In genomic region chr6:169028343-169028742, GRCh38 we compare ENCODE assay signal across 23 cellular contexts.
DNase-seq lines count a peak whose midpoint lies in the region; ATAC-seq and TF ChIP-seq lines count a peak whose summit lies in the region.
"Had no signal": no experiment of that assay in that cellular context is flagged by ENCODE, and none has a peak within 500 bp of the region (broad histone marks: within the 10 kb centered on the region; RNA-seq: fewer than 3 reads in every experiment).

No MANE protein-coding gene starts in this region.

- no peaks in the 10 kb centered on the region for H3K79me2 ChIP-seq in Karpas-422 (ENCODE audit: low read length)

- H3K27ac ChIP-seq in Karpas-422 (ENCODE audit: low read length) (no peak overlapping the region), gastroesophageal sphincter (no peak overlapping the region), dorsolateral prefrontal cortex (no peak overlapping the region)
- H3K27ac ChIP-seq: KMS-11, PC-9 had no signal

- peak; percentile 21 for DNase-seq in NCI-H345 (lab: John Stamatoyannopoulos, UW)
- no peak for DNase-seq in NCI-H345 treated with DMSO at 0.1 percent for 48 hours (lab: John Stamatoyannopoulos, UW; ENCODE audit: unreplicated experiment)
- peak; percentile 54 for DNase-seq in Karpas-422
- peak; percentile 39 for DNase-seq in NCI-H526 treated with DMSO at 0.1 percent for 48 hours (lab: John Stamatoyannopoulos, UW)
- DNase-seq in NCI-H2081 treated with DMSO at 0.1 percent for 48 hours (lab: John Stamatoyannopoulos, UW), result no peak
- no peak for DNase-seq in dorsolateral prefrontal cortex
- no peak for DNase-seq in occipital lobe (lab: John Stamatoyannopoulos, UW)
- DNase-seq: 8988T; ACHN; BE2C; CD8-positive, alpha-beta memory T cell; DMS 273 treated with DMSO at 0.1 percent for 48 hours; DMS79 treated with DMSO at 0.1 percent for 48 hours; GF-D8; HCEC 1CT; NCI-H2029; NCI-H226; NCI-H524; PC-9; Right ventricle myocardium superior; T-helper 17 cell had no signal

- TF ChIP-seq POLR2A in gastroesophageal sphincter (IDR thresholded peaks at IDR 0.05), result no peak

- H4K20me1 ChIP-seq in Karpas-422 (ENCODE audit: insufficient read depth, low read depth, low read length), result no peaks in the 10 kb centered on the region

- H3K27me3 ChIP-seq in Karpas-422 (ENCODE audit: low read length), result no peaks in the 10 kb centered on the region
- H3K27me3 ChIP-seq in gastroesophageal sphincter, result no peaks in the 10 kb centered on the region
- H3K27me3 ChIP-seq in dorsolateral prefrontal cortex, result peaks cover 0 to 5% (median 0%) of the 10 kb centered on the region in 45 donors
- H3K27me3 ChIP-seq: BE2C had no signal

- ATAC-seq in gastroesophageal sphincter, result peak; percentile 25
- ATAC-seq: T-helper 17 cell had no signal

- no peak overlapping the region for H3K9ac ChIP-seq in Karpas-422 (ENCODE audit: low read length)
- H3K9ac ChIP-seq: KMS-11 had no signal

- H3K36me3 ChIP-seq in Karpas-422 (ENCODE audit: insufficient read depth, low read length) (no peaks in the 10 kb centered on the region), gastroesophageal sphincter (no peaks in the 10 kb centered on the region)
- H3K36me3 ChIP-seq: BE2C had no signal

- H3K4me2 ChIP-seq in Karpas-422 (ENCODE audit: low read depth, low read length, poor library complexity, severe bottlenecking), result peak overlapping the region; percentile 13
- H3K4me2 ChIP-seq: KMS-11, PC-9 had no signal

- 79 to 93% methylated on average over 2 to 3 of the region's 3 CpGs for WGBS in gastroesophageal sphincter (ENCODE audit: low coverage in 1 of 2), 2 donors

- H3K9me2 ChIP-seq in Karpas-422 (replicated peaks; ENCODE audit: insufficient read depth, low read length), result no peaks in the 10 kb centered on the region

- TF ChIP-seq EP300 in gastroesophageal sphincter (IDR thresholded peaks at IDR 0.05), result no peak

- H2AFZ ChIP-seq in Karpas-422 (ENCODE audit: low read length), result no peak overlapping the region
- H2AFZ ChIP-seq: PC-9 had no signal

- TF ChIP-seq CTCF in gastroesophageal sphincter (IDR thresholded peaks at IDR 0.05) (no peak), dorsolateral prefrontal cortex (IDR thresholded peaks at IDR 0.05 in 54 of 56, conservative IDR thresholded peaks at IDR 0.05 in 2 of 56; ENCODE audit: low read depth in 1 of 56, partially characterized antibody in 56 of 56) (no peak)

- H3K4me3 ChIP-seq in Karpas-422 (ENCODE audit: low read length) (no peak overlapping the region), gastroesophageal sphincter (no peak overlapping the region), dorsolateral prefrontal cortex (no peak overlapping the region)
- H3K4me3 ChIP-seq: PC-9 had no signal

- H3K4me1 ChIP-seq in Karpas-422 (ENCODE audit: low read length), result peaks cover 12% of the 10 kb centered on the region
- H3K4me1 ChIP-seq in gastroesophageal sphincter, result no peaks in the 10 kb centered on the region

- H3K9me3 ChIP-seq in Karpas-422 (ENCODE audit: low read length), result no peaks in the 10 kb centered on the region
- no peaks in the 10 kb centered on the region for H3K9me3 ChIP-seq in gastroesophageal sphincter
- H3K9me3 ChIP-seq: BE2C had no signal

- intact Hi-C loops in dorsolateral prefrontal cortex (cut with DNase I), result no loop called here

Comparison
In these comparisons a context has a peak if more than half of its experiments do, and no peak if none do; other contexts are left out.
1. DNase-seq: peak in NCI-H345 (single experiment), Karpas-422 (single experiment) and NCI-H526 treated with DMSO at 0.1 percent for 48 hours (single experiment); none in NCI-H345 treated with DMSO at 0.1 percent for 48 hours (single experiment), NCI-H2081 treated with DMSO at 0.1 percent for 48 hours (single experiment), dorsolateral prefrontal cortex (0 of 10) and occipital lobe (single experiment).